In the genomic region with DNA sequence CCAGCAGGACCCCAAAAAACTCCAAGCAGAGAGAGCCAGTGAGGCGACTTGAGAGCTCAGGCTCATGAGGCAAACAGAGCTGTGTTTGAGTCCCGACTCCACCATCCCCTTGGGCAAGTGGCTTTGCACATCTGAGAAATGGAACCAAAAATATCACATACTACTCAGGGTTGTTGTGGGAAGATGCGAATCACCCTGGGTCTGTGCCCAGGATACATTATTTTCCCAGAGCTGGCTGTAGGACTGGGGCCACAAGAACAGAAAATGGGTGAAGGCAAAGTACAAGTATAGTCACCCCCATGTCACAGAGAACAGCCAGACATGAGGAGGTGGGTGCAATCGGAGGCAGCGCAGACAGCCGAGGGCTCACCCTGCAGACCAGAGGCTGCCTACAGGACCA, we compare ENCODE assay signal across 28 cellular contexts.
"Had no signal": no experiment of that assay in that cellular context is flagged by ENCODE, and none has a peak within 500 bp of the region (broad histone marks: within the 10 kb centered on the region; RNA-seq: fewer than 3 reads in every experiment).

No MANE protein-coding gene starts in this region.

- H3K4me3 Mint-ChIP-seq: activated CD4-positive, alpha-beta memory T cell treated with anti-CD3 and anti-CD28 coated beads for 36 hours; activated CD4-positive, alpha-beta T cell treated with anti-CD3 and anti-CD28 coated beads, Interleukin-2, amount 10 ng/mL, durations not matched to agents 7 days and 5 days; activated naive CD4-positive, alpha-beta T cell treated with anti-CD3 and anti-CD28 coated beads, Interleukin-2, amount 10 ng/mL, durations not matched to agents 7 days and 5 days; activated naive CD8-positive, alpha-beta T cell treated with anti-CD3 and anti-CD28 coated beads for 36 hours; activated T-cell treated with anti-CD3 and anti-CD28 coated beads, Interleukin-2, amount 50 U/mL, for 72 hours; T-cell had no signal

- H3K36me3 Mint-ChIP-seq: activated CD4-positive, alpha-beta memory T cell treated with anti-CD3 and anti-CD28 coated beads for 36 hours; activated naive CD4-positive, alpha-beta T cell treated with anti-CD3 and anti-CD28 coated beads, Interleukin-2, amount 10 ng/mL, durations not matched to agents 7 days and 5 days; activated naive CD8-positive, alpha-beta T cell treated with anti-CD3 and anti-CD28 coated beads for 36 hours; T-cell had no signal

- H3K27me3 ChIP-seq: brain microvascular endothelial cell, cardiac muscle cell had no signal

- H3K27me3 Mint-ChIP-seq: activated CD4-positive, alpha-beta T cell treated with anti-CD3 and anti-CD28 coated beads, Interleukin-2, amount 10 ng/mL, durations not matched to agents 7 days and 5 days; activated naive CD4-positive, alpha-beta T cell treated with anti-CD3 and anti-CD28 coated beads, Interleukin-2, amount 10 ng/mL, durations not matched to agents 7 days and 5 days; activated naive CD8-positive, alpha-beta T cell treated with anti-CD3 and anti-CD28 coated beads for 36 hours had no signal

- H3K4me1 Mint-ChIP-seq: activated CD4-positive, alpha-beta T cell treated with anti-CD3 and anti-CD28 coated beads, Interleukin-2, amount 10 ng/mL, durations not matched to agents 7 days and 5 days; activated naive CD4-positive, alpha-beta T cell treated with anti-CD3 and anti-CD28 coated beads, Interleukin-2, amount 10 ng/mL, durations not matched to agents 7 days and 5 days; activated naive CD8-positive, alpha-beta T cell treated with anti-CD3 and anti-CD28 coated beads for 36 hours; T-cell had no signal

- H3K4me3 ChIP-seq: cardiac muscle cell, SK-N-MC had no signal

- H3K4me2 ChIP-seq: KMS-11 had no signal

- H3K27ac ChIP-seq: brain microvascular endothelial cell, cardiac muscle cell, KMS-11, SK-N-MC, VCaP had no signal

- H3K27ac Mint-ChIP-seq: activated CD4-positive, alpha-beta memory T cell treated with anti-CD3 and anti-CD28 coated beads for 36 hours; activated CD4-positive, alpha-beta T cell treated with anti-CD3 and anti-CD28 coated beads, Interleukin-2, amount 10 ng/mL, durations not matched to agents 7 days and 5 days; activated naive CD4-positive, alpha-beta T cell treated with anti-CD3 and anti-CD28 coated beads, Interleukin-2, amount 10 ng/mL, durations not matched to agents 7 days and 5 days; activated naive CD8-positive, alpha-beta T cell treated with anti-CD3 and anti-CD28 coated beads for 36 hours; activated T-cell treated with anti-CD3 and anti-CD28 coated beads, Interleukin-2, amount 50 U/mL, for 72 hours; activated T-helper 2 cell treated with anti-CD3 and anti-CD28 coated beads, Interferon-gamma antibody, Interleukin-2, Interleukin-4, amounts not matched to agents 10 μg/mL and 5 μg/mL and 100 μg/mL, durations not matched to agents 14 hours and 24 hours and 36 hours; T-cell had no signal

- H3K9me3 Mint-ChIP-seq: activated CD4-positive, alpha-beta memory T cell treated with anti-CD3 and anti-CD28 coated beads for 36 hours; activated CD4-positive, alpha-beta T cell treated with anti-CD3 and anti-CD28 coated beads, Interleukin-2, amount 10 ng/mL, durations not matched to agents 7 days and 5 days; activated naive CD4-positive, alpha-beta T cell treated with anti-CD3 and anti-CD28 coated beads, Interleukin-2, amount 10 ng/mL, durations not matched to agents 7 days and 5 days; activated naive CD8-positive, alpha-beta T cell treated with anti-CD3 and anti-CD28 coated beads for 36 hours; activated T-cell treated with anti-CD3 and anti-CD28 coated beads, Interleukin-2, amount 50 U/mL, for 72 hours; activated T-helper 2 cell treated with anti-CD3 and anti-CD28 coated beads, Interferon-gamma antibody, Interleukin-2, Interleukin-4, amounts not matched to agents 10 μg/mL and 5 μg/mL and 100 μg/mL, durations not matched to agents 14 hours and 24 hours and 36 hours had no signal

- DNase-seq: activated CD4-positive, alpha-beta memory T cell treated with anti-CD3 and anti-CD28 coated beads for 36 hours; activated CD4-positive, alpha-beta T cell treated with anti-CD3 and anti-CD28 coated beads, Interleukin-2, amount 10 ng/mL, durations not matched to agents 7 days and 5 days; activated CD4-positive, CD25-positive, alpha-beta regulatory T cell; activated CD8-positive, alpha-beta memory T cell treated with anti-CD3 and anti-CD28 coated beads for 24 hours; activated gamma-delta T cell treated with Interleukin-2 at 50 U/mL for 16 hours; activated naive CD4-positive, alpha-beta T cell treated with anti-CD3 and anti-CD28 coated beads, Interleukin-2, amount 10 ng/mL, durations not matched to agents 7 days and 5 days; activated naive CD8-positive, alpha-beta T cell treated with anti-CD3 and anti-CD28 coated beads for 36 hours; activated T-cell treated with anti-CD3 and anti-CD28 coated beads, Interleukin-2, amount 50 U/mL, for 72 hours; brain microvascular endothelial cell; MV-4-11; NCI-H1092 treated with DMSO at 0.1 percent for 48 hours; NCI-H1417 treated with DMSO at 0.1 percent for 48 hours; NCI-H1694; NCI-H2029; NCI-H345; NCI-H510A; NCI-H526 treated with DMSO at 0.1 percent for 48 hours; NCI-H82; RPMI8226; T-cell; T-helper 2 cell; T1000 had no signal

- ATAC-seq: activated T-cell treated with anti-CD3 and anti-CD28 coated beads, Interleukin-2, amount 50 U/mL, for 72 hours; Right ventricle myocardium inferior; T-cell had no signal

- H3K36me3 ChIP-seq: brain microvascular endothelial cell, cardiac muscle cell had no signal

- H3K9ac ChIP-seq: KMS-11 had no signal
